ENCODE assay signal across 9 cellular contexts in genomic region chr14:100640481-100641273, GRCh38. TPM values are rescaled to one million over a fixed set of nuclear protein-coding genes. Genes with fewer than 3 reads are reported as not detected.
DNase-seq lines count a peak whose midpoint lies in the region; ATAC-seq and TF ChIP-seq lines count a peak whose summit lies in the region.
"Had no signal": no experiment of that assay in that cellular context is flagged by ENCODE, and none has a peak within 500 bp of the region (broad histone marks: within the 10 kb centered on the region; RNA-seq: fewer than 3 reads in every experiment).

No MANE protein-coding gene starts in this region.

- H3K4me3 ChIP-seq in Jurkat, Clone E6-1 (ENCODE audit: low read length) = 0 out of 2 replicates have a peak overlapping the region, but pooled peaks have one; percentile 7
- H3K4me3 ChIP-seq in mucosa of descending colon (no peak overlapping the region), lower leg skin (ENCODE audit: low read depth, poor library complexity, severe bottlenecking) (no peak overlapping the region)
- H3K4me3 ChIP-seq: upper lobe of left lung had no signal

- H3K9me3 ChIP-seq in mucosa of descending colon = no peaks in the 10 kb centered on the region
- H3K9me3 ChIP-seq: upper lobe of left lung had no signal

- no peak for TF ChIP-seq POLR2A in lower leg skin (IDR thresholded peaks at IDR 0.05)

- intact Hi-C loops in mucosa of descending colon (cut with DNase I, micrococcal nuclease) (loop anchor here in 1 of 2 donors (10.0 kb wide), 1 partner anchor 96 kb away; no protein-coding TSS in a partner anchor), lower leg skin (cut with DNase I; ENCODE audit: low total_unique reads) (loop anchor here (5.0 kb wide), 1 partner anchor 198 kb away; no protein-coding TSS in a partner anchor), sciatic nerve (cut with DNase I) (loop anchor here (10.0 kb wide), 1 partner anchor 106 kb away; no protein-coding TSS in a partner anchor)

- peak; percentile 35 for DNase-seq in CD1c-positive myeloid dendritic cell (ENCODE audit: extremely low spot score)
- peak; percentile 95 for DNase-seq in Jurkat, Clone E6-1 (ENCODE audit: low read depth, low spot score)
- DNase-seq in activated CD8-positive, alpha-beta memory T cell treated with anti-CD3 and anti-CD28 coated beads for 4 hours (ENCODE audit: low read depth in 2 of 2) = peak; percentile 31 to 57
- DNase-seq in mucosa of descending colon = peak; percentile 37 to 73 (median 59)
- no peak for DNase-seq in hippocampal formation (lab: John Stamatoyannopoulos, UW)
- DNase-seq in lower leg skin (ENCODE audit: low spot score in 2 of 2) = no peak
- no peak for DNase-seq in sciatic nerve (ENCODE audit: low spot score)

- TF ChIP-seq CTCF in mucosa of descending colon (IDR thresholded peaks at IDR 0.05) = no peak
- TF ChIP-seq CTCF in lower leg skin (IDR thresholded peaks at IDR 0.05) = no peak

- no peaks in the 10 kb centered on the region for H3K36me3 ChIP-seq in mucosa of descending colon (ENCODE audit: low read depth)
- H3K36me3 ChIP-seq: upper lobe of left lung had no signal

- WGBS in lower leg skin, 2 donors = 77 to 84% methylated on average over 20 of the region's 20 CpGs

- peaks cover 17% of the 10 kb centered on the region for H3K4me1 ChIP-seq in mucosa of descending colon (ENCODE audit: low read depth)

- ATAC-seq in GM21367 (IDR thresholded peaks at IDR 0.05; ENCODE audit: unreplicated experiment) (peak; percentile 97), mucosa of descending colon (peak; percentile 76), sciatic nerve (no peak)

RNA-seq across cellular contexts. Expression of gene BEGAIN, which starts 53.5 kb away (rescaled TPM):
- polyA plus RNA-seq in Jurkat, Clone E6-1 (2012; ENCODE audit: insufficient read depth, insufficient read length) = 4.8 TPM
- 1 to 10 TPM in 2 of 3 donors, under 1 TPM in 1; 0.75 to 2.5 (median 1.1) TPM for total RNA-seq in mucosa of descending colon
- total RNA-seq in lower leg skin = 1 to 10 TPM in 3 of 4 donors, under 1 TPM in 1; 0.25 to 2.2 (median 1.6) TPM
- total RNA-seq in sciatic nerve = 12.3 TPM

Comparison
In these comparisons a context has a peak if more than half of its experiments do, and no peak if none do; other contexts are left out.
1. DNase-seq: peak in CD1c-positive myeloid dendritic cell (single experiment), Jurkat, Clone E6-1 (single experiment), activated CD8-positive, alpha-beta memory T cell treated with anti-CD3 and anti-CD28 coated beads for 4 hours (2 of 2) and mucosa of descending colon (3 of 3); none in hippocampal formation (0 of 2), lower leg skin (0 of 2) and sciatic nerve (single experiment).